ENCODE assay signal across 8 cellular contexts in the genomic region with DNA sequence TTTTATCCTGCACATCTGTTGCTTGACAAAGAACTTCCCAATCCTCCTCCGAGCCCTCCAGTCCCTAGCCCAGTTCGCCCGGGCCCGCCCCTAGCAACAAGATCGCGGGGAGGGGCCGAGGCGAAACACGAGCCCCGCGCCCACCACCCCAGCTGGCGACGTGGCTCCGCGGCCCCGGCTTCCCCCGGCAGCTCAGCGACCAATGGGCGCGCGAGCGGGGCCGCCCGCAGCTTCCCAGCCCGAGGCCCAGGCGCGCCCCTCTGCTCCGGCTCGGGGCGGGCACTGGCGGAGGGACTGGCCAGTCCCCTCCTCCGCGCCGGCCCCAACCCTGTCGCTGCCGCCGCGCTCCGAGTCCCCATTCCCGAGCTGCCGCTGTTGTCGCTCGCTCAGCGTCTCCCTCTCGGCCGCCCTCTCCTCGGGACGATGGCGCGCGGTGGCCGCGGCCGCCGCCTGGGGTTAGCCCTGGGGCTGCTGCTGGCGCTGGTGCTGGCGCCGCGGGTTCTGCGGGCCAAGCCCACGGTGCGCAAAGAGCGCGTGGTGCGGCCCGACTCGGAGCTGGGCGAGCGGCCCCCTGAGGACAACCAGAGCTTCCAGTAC. TPM values are rescaled to one million over a fixed set of nuclear protein-coding genes. Genes with fewer than 3 reads are reported as not detected.
DNase-seq lines count a peak whose midpoint lies in the region; ATAC-seq and TF ChIP-seq lines count a peak whose summit lies in the region.

Gene RCN1 (plus strand): TSS at position 301 of the 597 bp plus-strand sequence. CDS start 123 bp downstream, at position 424.

- H3K4me3 Mint-ChIP-seq in natural killer cell = peak within 1 kb of the TSS; percentile 89

- H3K4me1 Mint-ChIP-seq in natural killer cell = peaks cover 14 to 31% of the 10 kb centered on the region in 2 donors

- H3K27ac Mint-ChIP-seq in natural killer cell = peak within 1 kb of the TSS; percentile 65 to 85

- H3K4me3 ChIP-seq in OCI-LY3 (ENCODE audit: low read length) (peak within 1 kb of the TSS; percentile 87), fibroblast of the aortic adventitia (ENCODE audit: low read depth, low read length) (peak within 1 kb of the TSS; percentile 81)

- TF ChIP-seq CTCF in C4-2B (conservative IDR thresholded peaks at IDR 0.05) (no peak), OCI-LY3 (IDR thresholded peaks at IDR 0.05; ENCODE audit: low read depth, low read length) (no peak), fibroblast of the aortic adventitia (IDR thresholded peaks at IDR 0.05; ENCODE audit: insufficient read depth, low read length) (no peak), natural killer cell (IDR thresholded peaks at IDR 0.05) (no peak)

- H3K36me3 ChIP-seq in OCI-LY3 (replicated peaks; ENCODE audit: low read depth, low read length) = no peaks in the 10 kb centered on the region

- H3K9me3 ChIP-seq in OCI-LY3 (ENCODE audit: insufficient read depth, low read length) = no peaks in the 10 kb centered on the region

- H4K20me1 ChIP-seq in OCI-LY3 (ENCODE audit: insufficient read depth, low read length) = no peaks in the 10 kb centered on the region

- peaks cover 9% of the 10 kb centered on the region; the same call in 1 of the 2 replicates for H3K27me3 ChIP-seq in OCI-LY3 (ENCODE audit: low read depth, low read length)

- no peaks in the 10 kb centered on the region for H3K36me3 Mint-ChIP-seq in natural killer cell

- H2AFZ ChIP-seq in OCI-LY3 (ENCODE audit: low read depth, low read length) = peak within 1 kb of the TSS; percentile 72

- peak within 1 kb of the TSS; percentile 96 for H3K9ac ChIP-seq in OCI-LY3 (ENCODE audit: low read length)

- peak; percentile 76 for DNase-seq in activated effector memory CD4-positive, alpha-beta T cell treated with anti-CD3 and anti-CD28 coated beads, Interleukin-2, amount 50 U/mL, for 16 hours
- DNase-seq in fibroblast of the aortic adventitia (ENCODE audit: low read depth) (peak; percentile 73), natural killer cell (peak; percentile 45), substantia nigra (lab: John Stamatoyannopoulos, UW) (peak in 34 of 49 donors; percentile 6 to 86 (median 38))

- intact Hi-C loops in natural killer cell (cut with micrococcal nuclease) = loop anchor here (10.0 kb wide), 1 partner anchor 586 kb away; the partner anchor contains the start of genes ELP4 and IMMP1L

- peak within 1 kb of the TSS; percentile 85 for H3K4me2 ChIP-seq in OCI-LY3 (ENCODE audit: low read length)

- ATAC-seq in HG03354 (IDR thresholded peaks at IDR 0.05; ENCODE audit: poor library complexity, severe bottlenecking, unreplicated experiment) = peak; percentile 52
- ATAC-seq in natural killer cell = peak; percentile 65 to 67 (median 66)

- H3K4me1 ChIP-seq in OCI-LY3 (ENCODE audit: low read length) = peaks cover 12% of the 10 kb centered on the region

- peaks cover 45% of the 10 kb centered on the region for H3K79me2 ChIP-seq in OCI-LY3 (ENCODE audit: low read length)

- no peaks in the 10 kb centered on the region for H3K9me3 Mint-ChIP-seq in natural killer cell

- peak; percentile 33 for TF ChIP-seq POLR2A in GM19193 (IDR thresholded peaks at IDR 0.05; ENCODE audit: extremely low read depth, insufficient read depth, insufficient read length)

- peak within 1 kb of the TSS; percentile 84 for H3K27ac ChIP-seq in C4-2B
- H3K27ac ChIP-seq in OCI-LY3 (ENCODE audit: low read length) = peak within 1 kb of the TSS; percentile 63
- peak within 1 kb of the TSS; percentile 16 for H3K27ac ChIP-seq in substantia nigra (ENCODE audit: low read depth, low read length, poor library complexity, severe bottlenecking)

- peaks cover 11 to 16% of the 10 kb centered on the region in 2 donors for H3K27me3 Mint-ChIP-seq in natural killer cell (ENCODE audit: low read depth in 2 of 2)

RNA-seq across cellular contexts. Expression of gene RCN1, which starts in this region (rescaled TPM):
- total RNA-seq in fibroblast of the aortic adventitia (ENCODE audit: low replicate concordance) (317 and 427 TPM in 2 replicates), natural killer cell (10 to 100 TPM; 19.1 to 21.2 (median 20.3) TPM)

Comparison
In these comparisons a context has a peak if more than half of its experiments do, and no peak if none do; other contexts are left out.
1. Peak in every context shown above with its lines: DNase-seq, ATAC-seq, H3K4me3 ChIP-seq and H3K27ac ChIP-seq.
2. RNA of gene RCN1 (total RNA-seq): 317 to 427 TPM in fibroblast of the aortic adventitia; 19.1 to 21.2 TPM in natural killer cell; every median in the first group is over 10 times any median in the second.
3. H3K27ac ChIP-seq: peak in every context shown above with its lines; median percentile 84 in C4-2B; 63 in OCI-LY3; 16 in substantia nigra.